Comparison of ENCODE assay signal across 1 cellular context in the genomic region with DNA sequence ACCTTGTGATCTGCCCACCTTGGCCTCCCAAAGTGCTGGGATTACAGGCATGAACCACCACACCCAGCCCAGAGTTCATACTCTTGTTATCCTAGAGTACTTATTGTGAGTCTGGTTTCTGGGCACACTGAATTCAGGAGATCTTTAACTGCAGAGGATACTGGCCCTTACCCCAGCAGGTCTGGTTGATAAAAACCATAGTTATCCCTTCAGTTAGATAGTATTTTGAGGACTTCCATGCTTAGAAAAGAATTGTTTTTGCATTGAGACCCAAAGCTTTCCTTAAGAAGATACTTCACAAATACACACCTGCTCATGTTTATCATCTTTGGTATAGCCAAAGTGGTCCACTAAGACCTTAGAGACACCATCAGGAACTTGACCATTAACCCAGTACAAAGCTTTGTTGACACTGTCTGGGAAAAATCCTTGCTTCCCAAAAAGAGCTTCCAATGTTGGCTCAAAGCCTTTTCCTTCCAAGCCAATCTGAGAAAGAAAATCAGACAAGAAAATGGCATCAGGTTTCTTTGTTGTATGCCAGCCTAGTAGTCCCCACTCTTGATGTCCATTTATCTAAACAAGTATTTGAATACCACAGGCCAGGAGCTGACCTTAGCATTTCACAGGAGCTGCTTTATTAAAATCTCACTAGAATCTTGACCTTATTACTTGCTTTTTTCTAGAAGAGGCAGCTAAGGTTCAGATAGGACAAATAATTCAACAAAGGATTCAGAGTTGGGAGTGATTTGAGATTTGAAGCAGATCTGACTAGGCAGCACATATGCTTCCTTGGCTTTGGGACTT.
TF ChIP-seq lines count a peak whose summit lies in the region.

No MANE protein-coding gene starts in this region.

TF ChIP-seq in HepG2, 621 proteins besides CTCF, POLR2A, EP300 and RAD21 (continues in another document):
- TF ChIP-seq ZFAT (CRISPR knock-in tag; conservative IDR thresholded peaks at IDR 0.05) = peak; percentile 45; the same call in 1 of the 2 replicates
- no peak for TF ChIP-seq ZNF607 (CRISPR knock-in tag; IDR thresholded peaks at IDR 0.05; ENCODE audit: borderline replicate concordance)
- TF ChIP-seq ZNF224 (CRISPR knock-in tag; IDR thresholded peaks at IDR 0.05) = no peak
- TF ChIP-seq NR2F2 (IDR thresholded peaks at IDR 0.05; ENCODE audit: borderline replicate concordance, low read depth) = no peak
- TF ChIP-seq ZNF260 (CRISPR knock-in tag; IDR thresholded peaks at IDR 0.05; ENCODE audit: borderline replicate concordance, low read depth) = no peak
- TF ChIP-seq MED1 (CRISPR knock-in tag; IDR thresholded peaks at IDR 0.05) = peak; percentile 19; the same call in 1 of the 2 replicates
- TF ChIP-seq, protein P1, sequence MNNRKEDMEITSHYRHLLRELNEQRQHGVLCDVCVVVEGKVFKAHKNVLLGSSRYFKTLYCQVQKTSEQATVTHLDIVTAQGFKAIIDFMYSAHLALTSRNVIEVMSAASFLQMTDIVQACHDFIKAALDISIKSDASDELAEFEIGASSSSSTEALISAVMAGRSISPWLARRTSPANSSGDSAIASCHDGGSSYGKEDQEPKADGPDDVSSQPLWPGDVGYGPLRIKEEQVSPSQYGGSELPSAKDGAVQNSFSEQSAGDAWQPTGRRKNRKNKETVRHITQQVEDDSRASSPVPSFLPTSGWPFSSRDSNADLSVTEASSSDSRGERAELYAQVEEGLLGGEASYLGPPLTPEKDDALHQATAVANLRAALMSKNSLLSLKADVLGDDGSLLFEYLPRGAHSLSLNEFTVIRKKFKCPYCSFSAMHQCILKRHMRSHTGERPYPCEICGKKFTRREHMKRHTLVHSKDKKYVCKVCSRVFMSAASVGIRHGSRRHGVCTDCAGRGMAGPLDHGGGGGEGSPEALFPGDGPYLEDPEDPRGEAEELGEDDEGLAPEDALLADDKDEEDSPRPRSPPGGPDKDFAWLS (CRISPR knock-in tag; IDR thresholded peaks at IDR 0.05; ENCODE audit: borderline replicate concordance) = no peak
- no peak for TF ChIP-seq KDM3A (CRISPR knock-in tag; IDR thresholded peaks at IDR 0.05; ENCODE audit: low read depth)
- no peak for TF ChIP-seq FIP1L1 (IDR thresholded peaks at IDR 0.05; ENCODE audit: borderline replicate concordance, insufficient read depth, low read depth, low read length)
- TF ChIP-seq, protein P2, sequence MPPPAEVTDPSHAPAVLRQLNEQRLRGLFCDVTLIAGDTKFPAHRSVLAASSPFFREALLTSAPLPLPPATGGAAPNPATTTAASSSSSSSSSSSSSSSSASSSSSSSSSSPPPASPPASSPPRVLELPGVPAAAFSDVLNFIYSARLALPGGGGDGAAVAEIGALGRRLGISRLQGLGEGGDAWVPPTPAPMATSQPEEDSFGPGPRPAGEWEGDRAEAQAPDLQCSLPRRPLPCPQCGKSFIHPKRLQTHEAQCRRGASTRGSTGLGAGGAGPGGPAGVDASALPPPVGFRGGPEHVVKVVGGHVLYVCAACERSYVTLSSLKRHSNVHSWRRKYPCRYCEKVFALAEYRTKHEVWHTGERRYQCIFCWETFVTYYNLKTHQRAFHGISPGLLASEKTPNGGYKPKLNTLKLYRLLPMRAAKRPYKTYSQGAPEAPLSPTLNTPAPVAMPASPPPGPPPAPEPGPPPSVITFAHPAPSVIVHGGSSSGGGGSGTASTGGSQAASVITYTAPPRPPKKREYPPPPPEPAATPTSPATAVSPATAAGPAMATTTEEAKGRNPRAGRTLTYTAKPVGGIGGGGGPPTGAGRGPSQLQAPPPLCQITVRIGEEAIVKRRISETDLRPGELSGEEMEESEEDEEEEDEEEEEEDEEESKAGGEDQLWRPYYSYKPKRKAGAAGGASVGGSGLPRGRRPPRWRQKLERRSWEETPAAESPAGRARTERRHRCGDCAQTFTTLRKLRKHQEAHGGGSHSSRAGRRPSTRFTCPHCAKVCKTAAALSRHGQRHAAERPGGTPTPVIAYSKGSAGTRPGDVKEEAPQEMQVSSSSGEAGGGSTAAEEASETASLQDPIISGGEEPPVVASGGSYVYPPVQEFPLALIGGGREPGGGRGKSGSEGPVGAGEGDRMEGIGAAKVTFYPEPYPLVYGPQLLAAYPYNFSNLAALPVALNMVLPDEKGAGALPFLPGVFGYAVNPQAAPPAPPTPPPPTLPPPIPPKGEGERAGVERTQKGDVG (CRISPR knock-in tag; IDR thresholded peaks at IDR 0.05; ENCODE audit: borderline replicate concordance) = no peak
- no peak for TF ChIP-seq ZNF12 (CRISPR knock-in tag; IDR thresholded peaks at IDR 0.05)
- TF ChIP-seq ZFYVE20 (CRISPR knock-in tag; IDR thresholded peaks at IDR 0.05; ENCODE audit: borderline replicate concordance, low read depth) = no peak
- TF ChIP-seq PLRG1 (conservative IDR thresholded peaks at IDR 0.05) = no peak
- TF ChIP-seq FOXM1 (CRISPR knock-in tag; IDR thresholded peaks at IDR 0.05) = no peak
- TF ChIP-seq ZNF343 (CRISPR knock-in tag; IDR thresholded peaks at IDR 0.05) = no peak
- TF ChIP-seq ZNF350 (CRISPR knock-in tag; IDR thresholded peaks at IDR 0.05; ENCODE audit: borderline replicate concordance, low read depth) = no peak
- no peak for TF ChIP-seq IRF2 (CRISPR knock-in tag; IDR thresholded peaks at IDR 0.05)
- TF ChIP-seq ZNF713 (CRISPR knock-in tag; IDR thresholded peaks at IDR 0.05) = no peak
- TF ChIP-seq SSRP1 (CRISPR knock-in tag; IDR thresholded peaks at IDR 0.05) = peak; percentile 19
- no peak for TF ChIP-seq HOXA5 (CRISPR knock-in tag; IDR thresholded peaks at IDR 0.05)
- TF ChIP-seq SALL2 (CRISPR knock-in tag; IDR thresholded peaks at IDR 0.05) = no peak
- TF ChIP-seq MTF1 (CRISPR knock-in tag; IDR thresholded peaks at IDR 0.05) = no peak
- no peak for TF ChIP-seq ZFY (CRISPR knock-in tag; IDR thresholded peaks at IDR 0.05)
- no peak for TF ChIP-seq ELF4 (CRISPR knock-in tag; IDR thresholded peaks at IDR 0.05; ENCODE audit: borderline replicate concordance)
- TF ChIP-seq, protein P3, sequence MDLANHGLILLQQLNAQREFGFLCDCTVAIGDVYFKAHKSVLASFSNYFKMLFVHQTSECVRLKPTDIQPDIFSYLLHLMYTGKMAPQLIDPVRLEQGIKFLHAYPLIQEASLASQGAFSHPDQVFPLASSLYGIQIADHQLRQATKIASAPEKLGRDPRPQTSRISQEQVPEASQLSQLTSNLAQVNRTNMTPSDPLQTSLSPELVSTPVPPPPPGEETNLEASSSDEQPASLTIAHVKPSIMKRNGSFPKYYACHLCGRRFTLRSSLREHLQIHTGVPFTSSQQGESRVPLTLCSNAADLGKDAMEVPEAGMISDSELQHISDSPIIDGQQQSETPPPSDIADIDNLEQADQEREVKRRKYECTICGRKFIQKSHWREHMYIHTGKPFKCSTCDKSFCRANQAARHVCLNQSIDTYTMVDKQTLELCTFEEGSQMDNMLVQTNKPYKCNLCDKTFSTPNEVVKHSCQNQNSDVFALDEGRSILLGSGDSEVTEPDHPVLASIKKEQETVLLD (CRISPR knock-in tag; IDR thresholded peaks at IDR 0.05; ENCODE audit: low read depth) = no peak
- no peak for TF ChIP-seq MIXL1 (CRISPR knock-in tag; IDR thresholded peaks at IDR 0.05)
- TF ChIP-seq SOX6 (IDR thresholded peaks at IDR 0.05) = no peak
- no peak for TF ChIP-seq SOX6 (CRISPR knock-in tag; IDR thresholded peaks at IDR 0.05)
- TF ChIP-seq ZNF577 (CRISPR knock-in tag; IDR thresholded peaks at IDR 0.05; ENCODE audit: borderline replicate concordance, low read depth) = no peak
- TF ChIP-seq ZNF430 (CRISPR knock-in tag; IDR thresholded peaks at IDR 0.05) = no peak
- TF ChIP-seq ERF (CRISPR knock-in tag; IDR thresholded peaks at IDR 0.05) = no peak
- no peak for TF ChIP-seq ATF7 (IDR thresholded peaks at IDR 0.05)
- no peak for TF ChIP-seq ATF7 (CRISPR knock-in tag; IDR thresholded peaks at IDR 0.05)
- no peak for TF ChIP-seq ZBTB21 (CRISPR knock-in tag; IDR thresholded peaks at IDR 0.05)
- no peak for TF ChIP-seq ZNF225 (CRISPR knock-in tag; IDR thresholded peaks at IDR 0.05)
- TF ChIP-seq, protein P4, sequence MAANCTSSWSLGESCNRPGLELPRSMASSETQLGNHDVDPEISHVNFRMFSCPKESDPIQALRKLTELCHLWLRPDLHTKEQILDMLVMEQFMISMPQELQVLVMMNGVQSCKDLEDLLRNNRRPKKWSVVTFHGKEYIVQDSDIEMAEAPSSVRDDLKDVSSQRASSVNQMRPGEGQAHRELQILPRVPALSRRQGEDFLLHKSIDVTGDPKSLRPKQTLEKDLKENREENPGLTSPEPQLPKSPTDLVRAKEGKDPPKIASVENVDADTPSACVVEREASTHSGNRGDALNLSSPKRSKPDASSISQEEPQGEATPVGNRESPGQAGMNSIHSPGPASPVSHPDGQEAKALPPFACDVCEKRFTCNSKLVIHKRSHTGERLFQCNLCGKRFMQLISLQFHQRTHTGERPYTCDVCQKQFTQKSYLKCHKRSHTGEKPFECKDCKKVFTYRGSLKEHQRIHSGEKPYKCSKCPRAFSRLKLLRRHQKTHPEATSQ (CRISPR knock-in tag; IDR thresholded peaks at IDR 0.05; ENCODE audit: borderline replicate concordance) = 0 out of 2 replicates have a peak, but pooled peaks have one; percentile 51
- no peak for TF ChIP-seq BCL6 (CRISPR knock-in tag; IDR thresholded peaks at IDR 0.05)
- no peak for TF ChIP-seq CBX5 (CRISPR knock-in tag; IDR thresholded peaks at IDR 0.05; ENCODE audit: borderline replicate concordance)
- TF ChIP-seq ZNF326 (CRISPR knock-in tag; IDR thresholded peaks at IDR 0.05; ENCODE audit: borderline replicate concordance) = no peak
- TF ChIP-seq SMAD1 (CRISPR knock-in tag; IDR thresholded peaks at IDR 0.05; ENCODE audit: borderline replicate concordance, low read depth) = no peak
- no peak for TF ChIP-seq CHD4 (IDR thresholded peaks at IDR 0.05; ENCODE audit: borderline replicate concordance, low read length)
- no peak for TF ChIP-seq AKAP8 (CRISPR knock-in tag; IDR thresholded peaks at IDR 0.05)
- TF ChIP-seq SATB2 (CRISPR knock-in tag; IDR thresholded peaks at IDR 0.05) = no peak
- TF ChIP-seq, protein P5, sequence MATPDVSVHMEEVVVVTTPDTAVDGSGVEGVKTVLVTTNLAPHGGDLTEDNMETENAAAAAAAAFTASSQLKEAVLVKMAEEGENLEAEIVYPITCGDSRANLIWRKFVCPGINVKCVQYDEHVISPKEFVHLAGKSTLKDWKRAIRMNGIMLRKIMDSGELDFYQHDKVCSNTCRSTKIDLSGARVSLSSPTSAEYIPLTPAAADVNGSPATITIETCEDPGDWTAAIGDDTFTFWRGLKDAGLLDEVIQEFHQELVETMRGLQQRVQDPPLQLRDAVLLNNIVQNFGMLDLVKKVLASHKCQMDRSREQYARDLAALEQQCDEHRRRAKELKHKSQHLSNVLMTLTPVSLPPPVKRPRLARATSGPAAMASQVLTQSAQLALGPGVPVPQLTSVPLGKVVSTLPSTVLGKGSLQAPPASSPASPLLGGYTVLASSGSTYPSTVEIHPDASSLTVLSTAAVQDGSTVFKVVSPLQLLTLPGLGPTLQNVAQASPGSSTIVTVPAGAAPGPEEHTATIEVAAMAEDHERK (CRISPR knock-in tag; IDR thresholded peaks at IDR 0.05; ENCODE audit: low read depth) = no peak
- TF ChIP-seq, protein P6, sequence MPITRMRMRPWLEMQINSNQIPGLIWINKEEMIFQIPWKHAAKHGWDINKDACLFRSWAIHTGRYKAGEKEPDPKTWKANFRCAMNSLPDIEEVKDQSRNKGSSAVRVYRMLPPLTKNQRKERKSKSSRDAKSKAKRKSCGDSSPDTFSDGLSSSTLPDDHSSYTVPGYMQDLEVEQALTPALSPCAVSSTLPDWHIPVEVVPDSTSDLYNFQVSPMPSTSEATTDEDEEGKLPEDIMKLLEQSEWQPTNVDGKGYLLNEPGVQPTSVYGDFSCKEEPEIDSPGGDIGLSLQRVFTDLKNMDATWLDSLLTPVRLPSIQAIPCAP (CRISPR knock-in tag; IDR thresholded peaks at IDR 0.05; ENCODE audit: low read depth) = no peak
- TF ChIP-seq KMT2A (CRISPR knock-in tag; IDR thresholded peaks at IDR 0.05) = no peak
- TF ChIP-seq, protein P7, sequence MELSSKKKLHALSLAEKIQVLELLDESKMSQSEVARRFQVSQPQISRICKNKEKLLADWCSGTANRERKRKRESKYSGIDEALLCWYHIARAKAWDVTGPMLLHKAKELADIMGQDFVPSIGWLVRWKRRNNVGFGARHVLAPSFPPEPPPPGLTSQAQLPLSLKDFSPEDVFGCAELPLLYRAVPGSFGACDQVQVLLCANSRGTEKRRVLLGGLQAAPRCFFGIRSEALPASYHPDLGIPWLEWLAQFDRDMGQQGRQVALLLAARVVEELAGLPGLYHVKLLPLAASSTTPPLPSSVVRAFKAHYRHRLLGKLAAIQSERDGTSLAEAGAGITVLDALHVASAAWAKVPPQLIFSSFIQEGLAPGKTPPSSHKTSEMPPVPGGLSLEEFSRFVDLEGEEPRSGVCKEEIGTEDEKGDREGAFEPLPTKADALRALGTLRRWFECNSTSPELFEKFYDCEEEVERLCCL (CRISPR knock-in tag; IDR thresholded peaks at IDR 0.05; ENCODE audit: borderline replicate concordance) = no peak
- no peak for TF ChIP-seq RORA (CRISPR knock-in tag; IDR thresholded peaks at IDR 0.05)
- TF ChIP-seq ZSCAN21 (CRISPR knock-in tag; IDR thresholded peaks at IDR 0.05; ENCODE audit: borderline replicate concordance) = no peak
- TF ChIP-seq PAF1 (CRISPR knock-in tag; IDR thresholded peaks at IDR 0.05) = peak; percentile 67; the same call in 1 of the 2 replicates
- TF ChIP-seq NR1H2 (CRISPR knock-in tag; IDR thresholded peaks at IDR 0.05; ENCODE audit: borderline replicate concordance, low read depth) = no peak
- TF ChIP-seq NFE2L1 (CRISPR knock-in tag; IDR thresholded peaks at IDR 0.05; ENCODE audit: borderline replicate concordance) = no peak
- TF ChIP-seq, protein P8, sequence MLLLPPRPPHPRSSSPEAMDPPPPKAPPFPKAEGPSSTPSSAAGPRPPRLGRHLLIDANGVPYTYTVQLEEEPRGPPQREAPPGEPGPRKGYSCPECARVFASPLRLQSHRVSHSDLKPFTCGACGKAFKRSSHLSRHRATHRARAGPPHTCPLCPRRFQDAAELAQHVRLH (CRISPR knock-in tag; IDR thresholded peaks at IDR 0.05; ENCODE audit: borderline replicate concordance, low read depth) = no peak
- TF ChIP-seq, protein P9, sequence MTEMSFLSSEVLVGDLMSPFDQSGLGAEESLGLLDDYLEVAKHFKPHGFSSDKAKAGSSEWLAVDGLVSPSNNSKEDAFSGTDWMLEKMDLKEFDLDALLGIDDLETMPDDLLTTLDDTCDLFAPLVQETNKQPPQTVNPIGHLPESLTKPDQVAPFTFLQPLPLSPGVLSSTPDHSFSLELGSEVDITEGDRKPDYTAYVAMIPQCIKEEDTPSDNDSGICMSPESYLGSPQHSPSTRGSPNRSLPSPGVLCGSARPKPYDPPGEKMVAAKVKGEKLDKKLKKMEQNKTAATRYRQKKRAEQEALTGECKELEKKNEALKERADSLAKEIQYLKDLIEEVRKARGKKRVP (CRISPR knock-in tag; IDR thresholded peaks at IDR 0.05) = peak in 1 of 2 experiments; percentile 23; a peak in 1 of 4 replicates
- no peak for TF ChIP-seq ZNF816 (CRISPR knock-in tag; IDR thresholded peaks at IDR 0.05; ENCODE audit: borderline replicate concordance)
- TF ChIP-seq, protein P10, sequence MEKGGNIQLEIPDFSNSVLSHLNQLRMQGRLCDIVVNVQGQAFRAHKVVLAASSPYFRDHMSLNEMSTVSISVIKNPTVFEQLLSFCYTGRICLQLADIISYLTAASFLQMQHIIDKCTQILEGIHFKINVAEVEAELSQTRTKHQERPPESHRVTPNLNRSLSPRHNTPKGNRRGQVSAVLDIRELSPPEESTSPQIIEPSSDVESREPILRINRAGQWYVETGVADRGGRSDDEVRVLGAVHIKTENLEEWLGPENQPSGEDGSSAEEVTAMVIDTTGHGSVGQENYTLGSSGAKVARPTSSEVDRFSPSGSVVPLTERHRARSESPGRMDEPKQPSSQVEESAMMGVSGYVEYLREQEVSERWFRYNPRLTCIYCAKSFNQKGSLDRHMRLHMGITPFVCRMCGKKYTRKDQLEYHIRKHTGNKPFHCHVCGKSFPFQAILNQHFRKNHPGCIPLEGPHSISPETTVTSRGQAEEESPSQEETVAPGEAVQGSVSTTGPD (CRISPR knock-in tag; IDR thresholded peaks at IDR 0.05) = no peak
- peak; percentile 53; the same call in 1 of the 2 replicates for TF ChIP-seq ARID2 (CRISPR knock-in tag; IDR thresholded peaks at IDR 0.05; ENCODE audit: borderline replicate concordance)
